In the genomic region with DNA sequence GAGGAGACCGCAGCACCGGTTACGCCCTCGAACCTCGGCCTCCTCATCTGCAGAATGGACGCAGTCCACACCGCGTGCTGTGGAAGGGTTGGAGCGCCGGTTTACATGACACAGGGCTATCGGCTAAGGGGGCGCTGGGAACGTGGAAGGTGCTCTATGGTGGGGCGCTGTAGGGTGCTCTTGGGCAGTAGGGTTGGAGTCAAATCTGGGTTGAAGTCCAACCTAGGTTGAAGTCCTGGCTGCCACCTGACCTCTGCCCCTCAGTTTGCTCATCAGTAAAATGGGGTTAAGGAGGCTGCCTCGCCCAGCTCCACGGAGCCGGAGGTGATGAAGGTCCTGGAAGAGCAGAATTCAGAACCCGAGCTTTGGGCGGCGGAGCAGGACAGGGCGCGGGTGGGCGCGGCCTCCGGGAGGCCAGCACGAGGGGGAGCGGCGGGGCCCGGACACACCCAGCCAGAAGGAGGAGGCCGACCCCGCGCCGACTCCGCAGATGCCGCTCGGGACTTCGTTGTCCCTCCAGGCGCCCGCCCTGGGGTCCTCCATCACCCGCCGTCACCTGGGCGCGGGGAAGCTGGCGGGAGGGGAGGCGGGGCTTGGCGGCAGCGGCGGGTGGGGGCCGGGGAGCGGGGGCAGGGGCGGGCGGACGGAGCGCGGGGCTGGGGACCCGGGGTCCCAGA, we compare ENCODE assay signal across 8 cellular contexts. TPM values are rescaled to one million over a fixed set of nuclear protein-coding genes. Genes with fewer than 3 reads are reported as not detected.
DNase-seq lines count a peak whose midpoint lies in the region; ATAC-seq and TF ChIP-seq lines count a peak whose summit lies in the region.

No MANE protein-coding gene starts in this region.

- H3K27me3 Mint-ChIP-seq in CD8-positive, alpha-beta T cell (ENCODE audit: low read depth) = peaks cover 26% of the 10 kb centered on the region
- H3K27me3 Mint-ChIP-seq in chondrocyte (ENCODE audit: low read depth) = peaks cover 13% of the 10 kb centered on the region

- H3K4me3 ChIP-seq in CD8-positive, alpha-beta T cell (ENCODE audit: low read depth, low read length) = peak overlapping the region; percentile 37
- H3K4me3 ChIP-seq in HUES48 (ENCODE audit: low read depth, low read length) (peak overlapping the region; percentile 59), neural cell (ENCODE audit: low read length) (peak overlapping the region; percentile 59)

- H3K9me2 ChIP-seq in neural cell (ENCODE audit: insufficient read depth, low read length) = no peaks in the 10 kb centered on the region

- POLR2A ChIA-PET in CD8-positive, alpha-beta T cell (lab: Charles Lee) = interaction anchor here (1.4 kb wide), 1 partner anchor 12 kb away, joined by 7 read pairs; no protein-coding TSS in a partner anchor

- no peaks in the 10 kb centered on the region for H3K36me3 ChIP-seq in CD8-positive, alpha-beta T cell (ENCODE audit: insufficient read depth, low read length)
- H3K36me3 ChIP-seq in HUES48 (ENCODE audit: control insufficient read depth, insufficient read depth, low read length) (peaks cover 8% of the 10 kb centered on the region), neural cell (ENCODE audit: insufficient read depth, low read length) (no peaks in the 10 kb centered on the region)

- peak overlapping the region; percentile 78 for H3K4me3 Mint-ChIP-seq in CD8-positive, alpha-beta T cell
- H3K4me3 Mint-ChIP-seq in chondrocyte (ENCODE audit: unreplicated experiment) = peak overlapping the region; percentile 69

- H4K20me1 ChIP-seq in neural cell (ENCODE audit: insufficient read depth) = no peaks in the 10 kb centered on the region

- no peaks in the 10 kb centered on the region for H3K9me3 Mint-ChIP-seq in CD8-positive, alpha-beta T cell
- H3K9me3 Mint-ChIP-seq in chondrocyte (ENCODE audit: low read depth) = no peaks in the 10 kb centered on the region

- H3K27ac Mint-ChIP-seq in CD8-positive, alpha-beta T cell = no peak overlapping the region
- no peak overlapping the region for H3K27ac Mint-ChIP-seq in chondrocyte (ENCODE audit: unreplicated experiment)

- no peaks in the 10 kb centered on the region for H3K36me3 Mint-ChIP-seq in CD8-positive, alpha-beta T cell
- no peaks in the 10 kb centered on the region for H3K36me3 Mint-ChIP-seq in chondrocyte (ENCODE audit: low read depth)

- no peaks in the 10 kb centered on the region for H3K9me3 ChIP-seq in CD8-positive, alpha-beta T cell (ENCODE audit: low read length)
- H3K9me3 ChIP-seq in HUES48 (ENCODE audit: control insufficient read depth, insufficient read depth, low read length) = no peaks in the 10 kb centered on the region
- no peaks in the 10 kb centered on the region for H3K9me3 ChIP-seq in neural cell (ENCODE audit: low read length)

- peak; percentile 19 for ATAC-seq in CD8-positive, alpha-beta T cell
- no peak for ATAC-seq in HG03565 (IDR thresholded peaks at IDR 0.05; ENCODE audit: unreplicated experiment)

- H3K27me3 ChIP-seq in CD8-positive, alpha-beta T cell (ENCODE audit: insufficient read depth, low read length) = peaks cover 6% of the 10 kb centered on the region
- H3K27me3 ChIP-seq in HUES48 (ENCODE audit: control insufficient read depth, insufficient read depth, low read length) (peaks cover 11% of the 10 kb centered on the region; the same call in 1 of the 2 replicates), neural cell (ENCODE audit: insufficient read depth, low read depth, low read length) (peaks cover 10% of the 10 kb centered on the region)

- no peak for TF ChIP-seq EP300 in neural cell (conservative IDR thresholded peaks at IDR 0.05; ENCODE audit: poor library complexity, severe bottlenecking)

- intact Hi-C loops in CD8-positive, alpha-beta T cell (cut with DNase I, micrococcal nuclease) = loop anchor here in 1 of 2 experiments (5.0 kb wide), 1 partner anchor 160 kb away; no protein-coding TSS in a partner anchor

- H2AFZ ChIP-seq in neural cell (ENCODE audit: low read depth, low read length) = no peak overlapping the region

- TF ChIP-seq RAD21 in neural cell (conservative IDR thresholded peaks at IDR 0.05) = no peak

- peaks cover 14% of the 10 kb centered on the region for H3K79me2 ChIP-seq in neural cell (replicated peaks; ENCODE audit: insufficient read depth, low read length)

- peaks cover 5% of the 10 kb centered on the region for H3K4me1 ChIP-seq in CD8-positive, alpha-beta T cell (ENCODE audit: insufficient read depth, low read length)
- H3K4me1 ChIP-seq in HUES48 (ENCODE audit: control insufficient read depth, insufficient read depth, low read length) = peaks cover 9% of the 10 kb centered on the region

- H3F3A ChIP-seq in neural cell (ENCODE audit: insufficient read depth, low read length, poor library complexity, severe bottlenecking) = no peaks in the 10 kb centered on the region

- DNase-seq in CD8-positive, alpha-beta T cell = no peak
- peak; percentile 87 for DNase-seq in chondrocyte (ENCODE audit: low spot score)
- DNase-seq in anterior cingulate cortex (lab: John Stamatoyannopoulos, UW) = no peak
- DNase-seq in hippocampal formation (lab: John Stamatoyannopoulos, UW) = no peak
- no peak for DNase-seq in HCEC 1CT

- no peak overlapping the region for H3K4me2 ChIP-seq in neural cell (ENCODE audit: low read length)

- peaks cover 11% of the 10 kb centered on the region for H3K4me1 Mint-ChIP-seq in CD8-positive, alpha-beta T cell (ENCODE audit: low read depth)
- peaks cover 7% of the 10 kb centered on the region for H3K4me1 Mint-ChIP-seq in chondrocyte (ENCODE audit: low read depth)

- H3K9ac ChIP-seq in HUES48 (ENCODE audit: low read depth, low read length) = no peak overlapping the region; the same call in 1 of the 2 replicates
- H3K9ac ChIP-seq in neural cell (ENCODE audit: low read length) = no peak overlapping the region

- no peak for TF ChIP-seq CTCF in CD8-positive, alpha-beta T cell (IDR thresholded peaks at IDR 0.05)
- TF ChIP-seq CTCF in chondrocyte (IDR thresholded peaks at IDR 0.05) = no peak
- no peak for TF ChIP-seq CTCF in neural cell (IDR thresholded peaks at IDR 0.05; ENCODE audit: poor library complexity, severe bottlenecking)

- no peak overlapping the region for H3K27ac ChIP-seq in CD8-positive, alpha-beta T cell (ENCODE audit: low read depth, low read length)
- H3K27ac ChIP-seq in HUES48 (ENCODE audit: low read depth, low read length) (no peak overlapping the region), neural cell (ENCODE audit: low read length) (no peak overlapping the region)

- CTCF ChIA-PET in CD8-positive, alpha-beta T cell (lab: Charles Lee) = interaction anchor here (0.6 to 2.8 kb wide), 5 partner anchors 11 to 157 kb away, joined by 3 to 10 read pairs (median 4); no protein-coding TSS in a partner anchor

TF ChIP-seq in neural cell, 6 proteins besides CTCF, POLR2A, EP300 and RAD21:
- TF ChIP-seq POLR2AphosphoS5 (IDR thresholded peaks at IDR 0.05) = no peak
- TF ChIP-seq, protein P1, sequence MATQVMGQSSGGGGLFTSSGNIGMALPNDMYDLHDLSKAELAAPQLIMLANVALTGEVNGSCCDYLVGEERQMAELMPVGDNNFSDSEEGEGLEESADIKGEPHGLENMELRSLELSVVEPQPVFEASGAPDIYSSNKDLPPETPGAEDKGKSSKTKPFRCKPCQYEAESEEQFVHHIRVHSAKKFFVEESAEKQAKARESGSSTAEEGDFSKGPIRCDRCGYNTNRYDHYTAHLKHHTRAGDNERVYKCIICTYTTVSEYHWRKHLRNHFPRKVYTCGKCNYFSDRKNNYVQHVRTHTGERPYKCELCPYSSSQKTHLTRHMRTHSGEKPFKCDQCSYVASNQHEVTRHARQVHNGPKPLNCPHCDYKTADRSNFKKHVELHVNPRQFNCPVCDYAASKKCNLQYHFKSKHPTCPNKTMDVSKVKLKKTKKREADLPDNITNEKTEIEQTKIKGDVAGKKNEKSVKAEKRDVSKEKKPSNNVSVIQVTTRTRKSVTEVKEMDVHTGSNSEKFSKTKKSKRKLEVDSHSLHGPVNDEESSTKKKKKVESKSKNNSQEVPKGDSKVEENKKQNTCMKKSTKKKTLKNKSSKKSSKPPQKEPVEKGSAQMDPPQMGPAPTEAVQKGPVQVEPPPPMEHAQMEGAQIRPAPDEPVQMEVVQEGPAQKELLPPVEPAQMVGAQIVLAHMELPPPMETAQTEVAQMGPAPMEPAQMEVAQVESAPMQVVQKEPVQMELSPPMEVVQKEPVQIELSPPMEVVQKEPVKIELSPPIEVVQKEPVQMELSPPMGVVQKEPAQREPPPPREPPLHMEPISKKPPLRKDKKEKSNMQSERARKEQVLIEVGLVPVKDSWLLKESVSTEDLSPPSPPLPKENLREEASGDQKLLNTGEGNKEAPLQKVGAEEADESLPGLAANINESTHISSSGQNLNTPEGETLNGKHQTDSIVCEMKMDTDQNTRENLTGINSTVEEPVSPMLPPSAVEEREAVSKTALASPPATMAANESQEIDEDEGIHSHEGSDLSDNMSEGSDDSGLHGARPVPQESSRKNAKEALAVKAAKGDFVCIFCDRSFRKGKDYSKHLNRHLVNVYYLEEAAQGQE (IDR thresholded peaks at IDR 0.05; ENCODE audit: borderline replicate concordance) = no peak
- TF ChIP-seq MXI1 (conservative IDR thresholded peaks at IDR 0.05; ENCODE audit: poor library complexity, severe bottlenecking) = no peak
- no peak for TF ChIP-seq EZH2 (IDR thresholded peaks at IDR 0.05; ENCODE audit: borderline replicate concordance, insufficient read depth, low read length, poor library complexity, severe bottlenecking)
- no peak for TF ChIP-seq SMC3 (conservative IDR thresholded peaks at IDR 0.05; ENCODE audit: poor library complexity)
- no peak for TF ChIP-seq TAF1 (IDR thresholded peaks at IDR 0.05; ENCODE audit: low read depth)

RNA-seq across cellular contexts. Expression of a gene that starts 0.6 kb away (rescaled TPM):
- total RNA-seq in CD8-positive, alpha-beta T cell = 1 to 10 TPM; 2.5 to 4.8 TPM
- total RNA-seq in chondrocyte = 6.5 to 22.6 TPM (median 19.1 TPM) in 3 replicates
- polyA plus RNA-seq in neural cell = 3.2 and 3.9 TPM in 2 replicates
- polyA minus RNA-seq in neural cell = 6.8 and 7.8 TPM in 2 replicates
